12 cellular contexts compared by ENCODE assay signal in genomic region chr1:182413486-182413885, GRCh38. TPM values are rescaled to one million over a fixed set of nuclear protein-coding genes. Genes with fewer than 3 reads are reported as not detected.
"Had no signal": no experiment of that assay in that cellular context is flagged by ENCODE, and none has a peak within 500 bp of the region (broad histone marks: within the 10 kb centered on the region; RNA-seq: fewer than 3 reads in every experiment).

No MANE protein-coding gene starts in this region.

- H3K9ac ChIP-seq: GM23248 had no signal

- H3K27ac ChIP-seq: GM23248 had no signal

- FAIRE-seq: H1, H54 had no signal

- H3K4me3 ChIP-seq: GM23248, GM23338, HAP-1 had no signal

- DNase-seq: GM23248, GOT3, H7, H9, HCEC 1CT, HFFc6 had no signal

- H2AFZ ChIP-seq: GM23248, GM23338 had no signal

- H3K9me3 ChIP-seq: HAP-1 had no signal

- H3K4me1 ChIP-seq: HAP-1 had no signal

- ATAC-seq: GM23338, HCT116 had no signal

- H3K4me2 ChIP-seq: GM23338 had no signal

- H3K36me3 ChIP-seq: HAP-1 had no signal

RNA-seq across cellular contexts. Expression of gene TEDDM1, which starts 13.0 kb away (rescaled TPM):
- total RNA-seq: GM23248, GM23338, H1, H4, H7, H9, HFFc6 had no signal
- polyA plus RNA-seq: GM23248, GM23338, H1 had no signal

RNA-seq across cellular contexts. Expression of gene RGSL1, which starts 36.5 kb away (rescaled TPM):
- total RNA-seq: GM23248, GM23338, H1, H4, H7, H9, HFFc6 had no signal
- polyA plus RNA-seq: GM23248, GM23338, H1 had no signal
